10 cellular contexts compared by ENCODE assay signal in genomic region chr9:111916234-111916645, GRCh38. TPM values are rescaled to one million over a fixed set of nuclear protein-coding genes. Genes with fewer than 3 reads are reported as not detected.
DNase-seq lines count a peak whose midpoint lies in the region; ATAC-seq and TF ChIP-seq lines count a peak whose summit lies in the region.
"Had no signal": no experiment of that assay in that cellular context is flagged by ENCODE, and none has a peak within 500 bp of the region (broad histone marks: within the 10 kb centered on the region; RNA-seq: fewer than 3 reads in every experiment).

No MANE protein-coding gene starts in this region.

- H3K27me3 ChIP-seq in IMR-90 (ENCODE audit: control insufficient read depth, insufficient read depth, low read length) (no peaks in the 10 kb centered on the region), mucosa of stomach (ENCODE audit: control insufficient read depth, insufficient read depth, low read length) (no peaks in the 10 kb centered on the region)

- no peak overlapping the region for H3K4me2 ChIP-seq in IMR-90 (ENCODE audit: low read depth, low read length)

- peak overlapping the region; percentile 7 for H2BK5ac ChIP-seq in IMR-90 (ENCODE audit: low read depth, low read length, poor library complexity, severe bottlenecking)

- H2BK120ac ChIP-seq in IMR-90 (ENCODE audit: low read depth, low read length) = no peak overlapping the region

- CTCF ChIA-PET in IMR-90 (lab: Yijun Ruan, JAX) = no interaction called here

- no peak overlapping the region for H3K18ac ChIP-seq in IMR-90 (ENCODE audit: low read depth, low read length)

- H3K9me3 Mint-ChIP-seq in type B pancreatic cell = no peaks in the 10 kb centered on the region
- H3K9me3 Mint-ChIP-seq: nephron had no signal

- H3K4me1 Mint-ChIP-seq in type B pancreatic cell (ENCODE audit: unreplicated experiment) = peaks cover 14% of the 10 kb centered on the region

- H3K4ac ChIP-seq in IMR-90 (ENCODE audit: low read depth, low read length) = no peak overlapping the region

- peak; percentile 60 for ATAC-seq in GM18511 (IDR thresholded peaks at IDR 0.05; ENCODE audit: unreplicated experiment)
- ATAC-seq in GM21723 (IDR thresholded peaks at IDR 0.05; ENCODE audit: unreplicated experiment) = peak; percentile 74
- no peak for ATAC-seq in IMR-90 (ENCODE audit: low read depth)

- peaks cover 26% of the 10 kb centered on the region for H3K36me3 Mint-ChIP-seq in type B pancreatic cell

- peaks cover 21% of the 10 kb centered on the region for H3K4me1 ChIP-seq in IMR-90 (ENCODE audit: control insufficient read depth, insufficient read depth, low read length)
- H3K4me1 ChIP-seq in mucosa of stomach (ENCODE audit: control insufficient read depth, insufficient read depth, low read length) = peaks cover 19% of the 10 kb centered on the region

- no peak overlapping the region for H2AK9ac ChIP-seq in IMR-90 (replicated peaks; ENCODE audit: low read depth, low read length, poor library complexity)

- no peaks in the 10 kb centered on the region for H3K27me3 Mint-ChIP-seq in type B pancreatic cell

- no peak overlapping the region for H3K14ac ChIP-seq in IMR-90 (replicated peaks; ENCODE audit: low read depth, low read length)

- H2BK20ac ChIP-seq in IMR-90 (ENCODE audit: low read depth, low read length) = no peak overlapping the region

- intact Hi-C loops in IMR-90 (cut with micrococcal nuclease) = no loop called here

- H3K36me3 ChIP-seq in IMR-90 (ENCODE audit: control insufficient read depth, insufficient read depth, low read length) (peaks cover 32% of the 10 kb centered on the region), mucosa of stomach (ENCODE audit: control insufficient read depth, insufficient read depth, low read length) (peaks cover 4% of the 10 kb centered on the region)

- peaks cover 0 to 55% of the 10 kb centered on the region in 2 experiments; a peak in 2 of 4 replicates for H3K79me1 ChIP-seq in IMR-90 (ENCODE audit: low read depth in 1 of 2, low read length in 2 of 2)

- no peak for TF ChIP-seq POLR2A in IMR-90 (IDR thresholded peaks at IDR 0.05; ENCODE audit: low read depth, low read length)

- H4K91ac ChIP-seq in IMR-90 (ENCODE audit: insufficient read depth, low read depth, low read length) = no peak overlapping the region

- no peak overlapping the region for H2AFZ ChIP-seq in IMR-90 (replicated peaks; ENCODE audit: low read length, poor library complexity)

- no peak overlapping the region for H3K23ac ChIP-seq in IMR-90 (ENCODE audit: low read depth, low read length)

- H3K56ac ChIP-seq in IMR-90 (ENCODE audit: extremely low read depth, insufficient read depth, low read length) = no peak overlapping the region

- H4K20me1 ChIP-seq in IMR-90 (ENCODE audit: insufficient read depth, low read length) = peaks cover 90% of the 10 kb centered on the region

- H3K27ac ChIP-seq in IMR-90 (ENCODE audit: insufficient read depth, low read length) = no peak overlapping the region; the same call in 1 of the 2 replicates

- WGBS in IMR-90 (ENCODE audit: extremely low coverage in 2 of 2, insufficient read length in 1 of 2), 2 experiments = 100% methylated on average over 1 of the region's 3 CpGs; no CpG with 5 or more reads in 1 of the 2 experiments

- TF ChIP-seq RAD21 in IMR-90 (IDR thresholded peaks at IDR 0.05; ENCODE audit: low read length) = no peak

- H3K4me3 Mint-ChIP-seq in type B pancreatic cell = no peak overlapping the region
- H3K4me3 Mint-ChIP-seq: nephron had no signal

- POLR2A ChIA-PET in IMR-90 (lab: Charles Lee; ENCODE audit: unreplicated experiment) = no interaction called here

- H4K8ac ChIP-seq in IMR-90 (ENCODE audit: low read depth in 2 of 2, low read length in 2 of 2) = no peak overlapping the region

- H2BK15ac ChIP-seq in IMR-90 (ENCODE audit: low read depth, low read length) = no peak overlapping the region

- in situ Hi-C loops in IMR-90 (cut with MboI; ENCODE audit: low sequenced_read_pairs) = no loop called here

- no peak overlapping the region for H3K4me3 ChIP-seq in IMR-90 (ENCODE audit: insufficient read depth, low read depth, low read length)
- no peak overlapping the region for H3K4me3 ChIP-seq in mucosa of stomach (ENCODE audit: low read length)

- dilution Hi-C loops in IMR-90 (cut with HindIII; ENCODE audit: low sequenced_read_pairs, unreplicated experiment) = no loop called here

- H3K9me3 ChIP-seq in IMR-90 (ENCODE audit: control insufficient read depth, insufficient read depth, low read length) = no peaks in the 10 kb centered on the region
- H3K9me3 ChIP-seq in mucosa of stomach (ENCODE audit: control insufficient read depth, low read length) = no peaks in the 10 kb centered on the region

- H3K9me1 ChIP-seq in IMR-90 (ENCODE audit: insufficient read depth, low read length) = peaks cover 17% of the 10 kb centered on the region

- no peak for TF ChIP-seq CTCF in IMR-90 (conservative IDR thresholded peaks at IDR 0.05; ENCODE audit: low read depth, low read length)
- TF ChIP-seq CTCF in type B pancreatic cell (conservative IDR thresholded peaks at IDR 0.05) = no peak

- H4K5ac ChIP-seq in IMR-90 (ENCODE audit: low read depth, low read length) = 0 out of 2 replicates have a peak overlapping the region, but pooled peaks have one; percentile 41

- H3K27ac Mint-ChIP-seq in type B pancreatic cell = no peak overlapping the region

- DNase-seq in IMR-90 (no peak), NCI-H526 (lab: John Stamatoyannopoulos, UW) (no peak), NCI-H1694 treated with DMSO at 0.1 percent for 48 hours (lab: John Stamatoyannopoulos, UW) (no peak), type B pancreatic cell (ENCODE audit: extremely low spot score, unreplicated experiment) (no peak)
- DNase-seq in central memory CD4-positive, alpha-beta T cell = no peak
- DNase-seq: NCI-H187 treated with DMSO at 0.1 percent for 48 hours had no signal

- H3K9ac ChIP-seq in IMR-90 (ENCODE audit: low read depth, low read length) (no peak overlapping the region), mucosa of stomach (ENCODE audit: low read length) (peak overlapping the region; percentile 19)

- no TSS peak for BruUV-seq in IMR-90 (replicated peaks; lab: Mats Ljungman, UMichigan)

- no peak overlapping the region for H2AK5ac ChIP-seq in IMR-90 (ENCODE audit: low read depth, low read length)

TF ChIP-seq in IMR-90, 13 proteins besides CTCF, POLR2A, EP300 and RAD21:
- no peak for TF ChIP-seq CEBPB (IDR thresholded peaks at IDR 0.05; ENCODE audit: low read depth, low read length)
- TF ChIP-seq FOS (IDR thresholded peaks at IDR 0.05; ENCODE audit: low read depth, low read length) = no peak
- no peak for TF ChIP-seq USF2 (IDR thresholded peaks at IDR 0.05; ENCODE audit: low read depth, low read length)
- no peak for TF ChIP-seq MXI1 (IDR thresholded peaks at IDR 0.05; ENCODE audit: borderline replicate concordance, low read depth, low read length)
- no peak for TF ChIP-seq ELK1 (IDR thresholded peaks at IDR 0.05; ENCODE audit: borderline replicate concordance, low read depth, low read length)
- TF ChIP-seq RFX5 (IDR thresholded peaks at IDR 0.05; ENCODE audit: low read depth, low read length) = no peak
- no peak for TF ChIP-seq CHD1 (IDR thresholded peaks at IDR 0.05; ENCODE audit: low read depth, low read length)
- TF ChIP-seq MAZ (IDR thresholded peaks at IDR 0.05; ENCODE audit: borderline replicate concordance, low read depth, low read length) = no peak
- TF ChIP-seq MAFK (IDR thresholded peaks at IDR 0.05; ENCODE audit: low read depth, low read length) = no peak
- TF ChIP-seq BHLHE40 (IDR thresholded peaks at IDR 0.05; ENCODE audit: low read depth, low read length) = no peak
- TF ChIP-seq RCOR1 (IDR thresholded peaks at IDR 0.05; ENCODE audit: insufficient replicate concordance, low read length) = no peak
- TF ChIP-seq SMC3 (IDR thresholded peaks at IDR 0.05; ENCODE audit: low read depth, low read length) = no peak
- TF ChIP-seq NFE2L2 (IDR thresholded peaks at IDR 0.05; ENCODE audit: low read depth, low read length) = no peak

RNA-seq across cellular contexts. Expression of gene UGCG, which starts 19.6 kb away (rescaled TPM):
- total RNA-seq in IMR-90 (2012; rRNA removed) (104 and 234 TPM in 2 replicates), type B pancreatic cell (ENCODE audit: low replicate concordance) (28.3 and 41.4 TPM in 2 replicates)
- polyA plus RNA-seq in IMR-90 (2012; rRNA removed) = 70.8 and 84.2 TPM in 2 replicates
- polyA plus RNA-seq in IMR-90 (2012; cell fraction: cytosol; rRNA removed) = 24.9 and 26.2 TPM in 2 replicates
- polyA plus RNA-seq in IMR-90 (2012; cell fraction: nucleus; rRNA removed; ENCODE audit: low replicate concordance) = 14.6 and 101 TPM in 2 replicates
